ENCODE assay signal across 19 cellular contexts in the genomic region with DNA sequence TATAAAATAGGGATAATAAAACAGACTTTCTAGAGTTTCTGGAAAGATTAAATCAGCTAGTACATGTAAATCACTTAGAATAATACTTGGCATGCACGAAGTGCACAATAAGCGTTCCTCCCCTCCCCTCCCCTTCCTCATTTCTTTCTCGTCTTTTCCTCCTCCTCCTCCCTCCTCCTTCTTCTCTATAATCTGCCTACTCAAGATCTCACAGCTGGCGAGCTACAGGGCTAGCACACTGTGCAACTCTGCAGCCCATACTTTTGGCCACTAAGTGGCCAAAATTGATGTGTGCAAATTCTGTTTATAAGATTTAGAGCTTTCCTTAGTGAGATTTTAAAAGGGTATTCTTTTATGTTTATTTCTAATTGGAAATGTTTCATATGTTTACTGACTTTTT.
DNase-seq lines count a peak whose midpoint lies in the region; ATAC-seq, FAIRE-seq and TF ChIP-seq lines count a peak whose summit lies in the region.
"Had no signal": no experiment of that assay in that cellular context is flagged by ENCODE, and none has a peak within 500 bp of the region (broad histone marks: within the 10 kb centered on the region; RNA-seq: fewer than 3 reads in every experiment).

No MANE protein-coding gene starts in this region.

- WGBS in SK-N-SH (ENCODE audit: low lambda C conversion rate): 82% methylated on average over 4 of the region's 4 CpGs

- no peak overlapping the region for H3K4me3 ChIP-seq in SK-N-SH (ENCODE audit: low read depth in 2 of 2, low read length in 1 of 2)

- POLR2A ChIA-PET in SK-N-SH (lab: Yijun Ruan, JAX): no interaction called here

- peaks cover 5% of the 10 kb centered on the region for H3K36me3 Mint-ChIP-seq in HFFc6 (ENCODE audit: low read depth)
- no peaks in the 10 kb centered on the region for H3K36me3 Mint-ChIP-seq in neural crest cell (ENCODE audit: low read depth)

- H3K27me3 Mint-ChIP-seq in HFFc6 (ENCODE audit: insufficient read depth) (peaks cover 2% of the 10 kb centered on the region), neural crest cell (ENCODE audit: low read depth) (no peaks in the 10 kb centered on the region)
- H3K27me3 Mint-ChIP-seq: T-helper 17 cell had no signal

- H3K79me2 ChIP-seq in SK-N-SH (ENCODE audit: insufficient read depth): no peaks in the 10 kb centered on the region

- H3K27ac Mint-ChIP-seq in HFFc6 (no peak overlapping the region), neural crest cell (ENCODE audit: unreplicated experiment) (no peak overlapping the region)
- H3K27ac Mint-ChIP-seq: T-helper 17 cell had no signal

- no peak for ATAC-seq in left lobe of liver
- ATAC-seq: T-helper 17 cell had no signal

- no peak overlapping the region for H3K4me2 ChIP-seq in SK-N-SH

- TF ChIP-seq EP300 in SK-N-SH (IDR thresholded peaks at IDR 0.05; ENCODE audit: borderline replicate concordance in 1 of 2, low read depth in 1 of 2, low read length in 1 of 2): no peak

- H3K4me1 ChIP-seq in SK-N-SH (ENCODE audit: control insufficient read depth in 1 of 2, insufficient read depth in 2 of 2, low read depth in 1 of 2, low read length in 1 of 2): no peaks in the 10 kb centered on the region; a peak in 2 of 4 replicates

- no peak overlapping the region for H3K9ac ChIP-seq in SK-N-SH

- FAIRE-seq in RCC 7860 (lab: Jason Lieb, UNC): no peak

- H3K36me3 ChIP-seq in SK-N-SH (replicated peaks in 1 of 2; ENCODE audit: control insufficient read depth in 1 of 2, insufficient read depth in 2 of 2, low read length in 1 of 2): no peaks in the 10 kb centered on the region

- no peak overlapping the region for H3K27ac ChIP-seq in SK-N-SH (ENCODE audit: low read depth in 2 of 2, low read length in 1 of 2)
- H3K27ac ChIP-seq: C4-2B had no signal

- 0 out of 2 replicates have a peak, but pooled peaks cover 5% of the 10 kb centered on the region for H3K9me2 ChIP-seq in SK-N-SH

- DNase-seq in HFFc6: no peak
- peak; percentile 14 for DNase-seq in NCI-H69 (lab: John Stamatoyannopoulos, UW)
- DNase-seq in SK-N-SH: no peak
- DNase-seq in neural crest cell (ENCODE audit: low read depth, low spot score): no peak
- DNase-seq in left lobe of liver (ENCODE audit: low spot score): no peak
- DNase-seq in RCC 7860 (ENCODE audit: low spot score): no peak
- no peak for DNase-seq in activated CD4-positive, alpha-beta T cell treated with anti-CD3 and anti-CD28 coated beads for 48 hours
- DNase-seq in MV-4-11 (lab: John Stamatoyannopoulos, UW): no peak
- DNase-seq: ACHN, AML-193, DND-41, H7, KBM-7, NCI-H1417, NCI-H187, NCI-H2107, NCI-H510A, T-helper 17 cell had no signal

- H3K9me3 Mint-ChIP-seq in HFFc6: no peaks in the 10 kb centered on the region
- no peaks in the 10 kb centered on the region for H3K9me3 Mint-ChIP-seq in neural crest cell

- no peak overlapping the region for H3K4me3 Mint-ChIP-seq in HFFc6
- H3K4me3 Mint-ChIP-seq in neural crest cell: no peak overlapping the region
- H3K4me3 Mint-ChIP-seq: T-helper 17 cell had no signal

- no peaks in the 10 kb centered on the region for H3K27me3 ChIP-seq in SK-N-SH (ENCODE audit: insufficient read depth)

- H3K4me1 Mint-ChIP-seq in HFFc6 (ENCODE audit: low read depth) (peaks cover 4% of the 10 kb centered on the region), neural crest cell (no peaks in the 10 kb centered on the region)
- H3K4me1 Mint-ChIP-seq: T-helper 17 cell had no signal

- no peak for TF ChIP-seq RAD21 in SK-N-SH (IDR thresholded peaks at IDR 0.05; ENCODE audit: low read length)

- H3F3A ChIP-seq in SK-N-SH (replicated peaks; ENCODE audit: insufficient read depth): no peaks in the 10 kb centered on the region

- peak; percentile 43 for TF ChIP-seq CTCF in HFFc6 (IDR thresholded peaks at IDR 0.05)
- peak; percentile 20; the same call in 1 of the 2 replicates for TF ChIP-seq CTCF in SK-N-SH (IDR thresholded peaks at IDR 0.05)
- peak; percentile 25 for TF ChIP-seq CTCF in neural crest cell (conservative IDR thresholded peaks at IDR 0.05)

- no peak overlapping the region for H2AFZ ChIP-seq in SK-N-SH (ENCODE audit: low read depth)

- H4K20me1 ChIP-seq in SK-N-SH (ENCODE audit: insufficient read depth): no peaks in the 10 kb centered on the region

- CTCF ChIA-PET in SK-N-SH (lab: Yijun Ruan, JAX): interaction anchor here (0.9 to 1.4 kb wide), 3 partner anchors 9 to 147 kb away, joined by 3 to 7 read pairs (median 5); no protein-coding TSS in a partner anchor

- H3K9me3 ChIP-seq in SK-N-SH: no peaks in the 10 kb centered on the region

TF ChIP-seq in SK-N-SH, 30 proteins besides CTCF, POLR2A, EP300 and RAD21:
- TF ChIP-seq NRF1 (IDR thresholded peaks at IDR 0.05; ENCODE audit: low read depth, low read length) (no peak), ELF1 (IDR thresholded peaks at IDR 0.05) (no peak), REST (IDR thresholded peaks at IDR 0.05; ENCODE audit: low read depth, low read length) (no peak), JUND (IDR thresholded peaks at IDR 0.05) (no peak), IRF3 (IDR thresholded peaks at IDR 0.05; ENCODE audit: low read depth, low read length) (no peak), SIN3A (IDR thresholded peaks at IDR 0.05; ENCODE audit: borderline replicate concordance, low read depth, low read length) (no peak), YY1 (IDR thresholded peaks at IDR 0.05; ENCODE audit: low read depth) (no peak), SMC3 (IDR thresholded peaks at IDR 0.05; ENCODE audit: low read depth, low read length) (no peak), PBX3 (IDR thresholded peaks at IDR 0.05) (no peak), TEAD4 (IDR thresholded peaks at IDR 0.05; ENCODE audit: borderline replicate concordance, insufficient read depth) (no peak), TCF12 (IDR thresholded peaks at IDR 0.05) (no peak), CHD2 (IDR thresholded peaks at IDR 0.05; ENCODE audit: low read length, partially characterized antibody) (no peak), FOXM1 (IDR thresholded peaks at IDR 0.05; ENCODE audit: low read depth) (no peak), GABPA (IDR thresholded peaks at IDR 0.05; ENCODE audit: low read depth) (no peak), FOXJ3 (CRISPR knock-in tag; IDR thresholded peaks at IDR 0.05) (no peak)
